29 cellular contexts compared by ENCODE assay signal in genomic region chr16:51825740-51826139, GRCh38.
"Had no signal": no experiment of that assay in that cellular context is flagged by ENCODE, and none has a peak within 500 bp of the region (broad histone marks: within the 10 kb centered on the region; RNA-seq: fewer than 3 reads in every experiment).

No MANE protein-coding gene starts in this region.

- H3K27ac ChIP-seq: brain microvascular endothelial cell, epithelial cell of prostate, gastrocnemius medialis, heart left ventricle, WERI-Rb-1 had no signal

- H3K9me3 ChIP-seq: gastrocnemius medialis, heart left ventricle had no signal

- H3K36me3 ChIP-seq: brain microvascular endothelial cell, gastrocnemius medialis, heart left ventricle, WERI-Rb-1 had no signal

- H3K4me1 ChIP-seq: gastrocnemius medialis, heart left ventricle had no signal

- H3K4me3 ChIP-seq: gastrocnemius medialis, heart left ventricle had no signal

- DNase-seq: activated B cell treated with CpG ODN at 0.5 μM for 24 hours; activated CD4-positive, alpha-beta T cell treated with anti-CD3 and anti-CD28 coated beads for 48 hours; activated CD4-positive, alpha-beta T cell treated with anti-CD3 and anti-CD28 coated beads, Interleukin-2, amount 50 U/mL, for 1 hour; activated CD4-positive, alpha-beta T cell treated with anti-CD3 and anti-CD28 coated beads, Interleukin-2, amount 50 U/mL, for 48 hours; activated CD8-positive, alpha-beta memory T cell treated with anti-CD3 and anti-CD28 coated beads for 24 hours; activated CD8-positive, alpha-beta T cell treated with anti-CD3 and anti-CD28 coated beads for 36 hours; activated effector memory CD4-positive, alpha-beta T cell treated with Interleukin-2 at 50 U/mL for 16 hours; activated gamma-delta T cell treated with Interleukin-2 at 50 U/mL for 16 hours; activated naive CD4-positive, alpha-beta T cell treated with anti-CD3 and anti-CD28 coated beads, Interleukin-2, amount 50 U/mL, for 16 hours; activated naive CD4-positive, alpha-beta T cell treated with Interleukin-2 at 50 U/mL for 16 hours; activated T-cell treated with anti-CD3 and anti-CD28 coated beads, Interleukin-2, amount 50 U/mL, for 4 hours; amniotic stem cell; anterior cingulate cortex; brain microvascular endothelial cell; caudate nucleus; cortex of kidney; dermis blood vessel endothelial cell; effector CD4-positive, alpha-beta T cell; effector memory CD8-positive, alpha-beta T cell; foreskin fibroblast; gastrocnemius medialis; glutamatergic neuron; heart left ventricle; T-helper 17 cell; T1000; WERI-Rb-1 had no signal

- ATAC-seq: activated CD4-positive, CD25-positive, alpha-beta regulatory T cell treated with anti-CD3 and anti-CD28 coated beads, Interleukin-2, amount 50 U/mL, for 24 hours; activated CD8-positive, alpha-beta T cell treated with anti-CD3 and anti-CD28 coated beads for 36 hours; activated T-cell treated with anti-CD3 and anti-CD28 coated beads, Interleukin-2, amount 50 U/mL, for 4 hours; activated T-helper 17 cell treated with anti-CD3 and anti-CD28 coated beads, Interleukin-2, amount 50 U/mL, for 72 hours; effector memory CD8-positive, alpha-beta T cell; gastrocnemius medialis; heart left ventricle; T-helper 17 cell had no signal

- H3K27me3 ChIP-seq: brain microvascular endothelial cell, gastrocnemius medialis, heart left ventricle had no signal
